Comparison of ENCODE assay signal across 19 cellular contexts in the genomic region with DNA sequence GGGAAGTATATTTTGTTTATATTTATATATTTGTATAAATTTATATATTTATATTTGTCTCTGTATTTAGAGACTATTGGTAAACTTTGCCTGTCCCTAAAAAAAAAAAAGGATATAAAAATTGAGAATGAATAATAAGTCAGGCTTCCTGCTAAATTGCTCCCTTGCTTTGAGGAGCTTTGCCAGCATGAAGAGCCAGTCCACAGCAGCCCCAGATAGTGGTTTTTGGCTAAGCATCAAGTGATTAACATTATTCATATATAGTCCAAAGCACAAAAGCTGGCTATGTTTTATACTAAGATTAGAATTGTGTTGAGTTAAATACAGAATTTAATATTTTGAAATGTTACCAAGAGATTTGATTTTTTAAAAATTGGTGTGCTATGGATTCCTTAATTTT.
DNase-seq lines count a peak whose midpoint lies in the region; ATAC-seq and TF ChIP-seq lines count a peak whose summit lies in the region.
"Had no signal": no experiment of that assay in that cellular context is flagged by ENCODE, and none has a peak within 500 bp of the region (broad histone marks: within the 10 kb centered on the region; RNA-seq: fewer than 3 reads in every experiment).

No MANE protein-coding gene starts in this region.

- peak overlapping the region; percentile 19 for H2AFZ ChIP-seq in ACC112 (ENCODE audit: low read length, unreplicated experiment)
- H2AFZ ChIP-seq: PC-9 had no signal

- TF ChIP-seq CTCF in fibroblast of the aortic adventitia (IDR thresholded peaks at IDR 0.05; ENCODE audit: insufficient read depth, low read length) (no peak), stomach (IDR thresholded peaks at IDR 0.05) (no peak)

- DNase-seq in HCEC 1CT, result peak; percentile 8
- peak; percentile 58 for DNase-seq in amniotic epithelial cell (ENCODE audit: low read depth)
- peak; percentile 64 for DNase-seq in fibroblast of the aortic adventitia (ENCODE audit: low read depth)
- no peak for DNase-seq in stomach
- no peak for DNase-seq in Ammon's horn (ENCODE audit: low spot score)
- DNase-seq in cerebellar nuclear complex (lab: John Stamatoyannopoulos, UW), result no peak
- DNase-seq: AML-193; Calu3; CD4-positive, alpha-beta T cell; DND-41; Karpas-422; MV-4-11; NCI-H1436 treated with DMSO at 0.1 percent for 48 hours; NCI-H2081 treated with DMSO at 0.1 percent for 48 hours; NCI-H526 treated with DMSO at 0.1 percent for 48 hours; PC-9; SK-N-SH had no signal

- no peak for TF ChIP-seq POLR2A in stomach (IDR thresholded peaks at IDR 0.05)

- intact Hi-C loops in stomach (cut with DNase I; ENCODE audit: low total_unique reads), result no loop called here

- H3K79me2 ChIP-seq in ACC112 (ENCODE audit: control insufficient read depth, insufficient read depth, low read length, unreplicated experiment), result no peaks in the 10 kb centered on the region

- no peaks in the 10 kb centered on the region for H3K27me3 ChIP-seq in ACC112 (ENCODE audit: insufficient read depth, low read length)
- H3K27me3 ChIP-seq in stomach, result no peaks in the 10 kb centered on the region

- H3K9me3 ChIP-seq in stomach, result no peaks in the 10 kb centered on the region
- H3K9me3 ChIP-seq: SK-N-SH had no signal

- ATAC-seq in HG02642 (IDR thresholded peaks at IDR 0.05; ENCODE audit: poor library complexity, unreplicated experiment), result no peak

- peaks cover 25% of the 10 kb centered on the region for H3K4me1 ChIP-seq in ACC112 (ENCODE audit: control insufficient read depth, insufficient read depth, low read length, unreplicated experiment)
- H3K4me1 ChIP-seq in stomach, result no peaks in the 10 kb centered on the region

- no peak overlapping the region for H3K27ac ChIP-seq in ACC112 (ENCODE audit: low read depth, low read length)
- H3K27ac ChIP-seq in stomach, result no peak overlapping the region
- H3K27ac ChIP-seq: PC-9 had no signal

- H3K4me3 ChIP-seq in ACC112 (ENCODE audit: low read depth, low read length) (no peak overlapping the region), fibroblast of the aortic adventitia (ENCODE audit: low read depth, low read length) (no peak overlapping the region), stomach (no peak overlapping the region)
- H3K4me3 ChIP-seq: PC-9 had no signal

- H3K36me3 ChIP-seq in ACC112 (ENCODE audit: insufficient read depth, low read length), result no peaks in the 10 kb centered on the region
- no peaks in the 10 kb centered on the region for H3K36me3 ChIP-seq in stomach

- TF ChIP-seq EP300 in stomach (IDR thresholded peaks at IDR 0.05), result no peak

Comparison
In these comparisons a context has a peak if more than half of its experiments do, and no peak if none do; other contexts are left out.
1. DNase-seq: peak in HCEC 1CT (single experiment), amniotic epithelial cell (single experiment) and fibroblast of the aortic adventitia (single experiment); none in stomach (single experiment), Ammon's horn (single experiment) and cerebellar nuclear complex (0 of 2).